In genomic region chr9:133888048-133888778, GRCh38 we compare ENCODE assay signal across 10 cellular contexts.
DNase-seq lines count a peak whose midpoint lies in the region; ATAC-seq and TF ChIP-seq lines count a peak whose summit lies in the region.
"Had no signal": no experiment of that assay in that cellular context is flagged by ENCODE, and none has a peak within 500 bp of the region (broad histone marks: within the 10 kb centered on the region; RNA-seq: fewer than 3 reads in every experiment).

No MANE protein-coding gene starts in this region.

- no peaks in the 10 kb centered on the region for H3K9me3 ChIP-seq in BLaER1
- no peaks in the 10 kb centered on the region for H3K9me3 ChIP-seq in RWPE2 (ENCODE audit: severe bottlenecking)
- H3K9me3 ChIP-seq: SJSA1 had no signal

- no peak for TF ChIP-seq CTCF in RWPE2 (IDR thresholded peaks at IDR 0.05; ENCODE audit: poor library complexity, severe bottlenecking)

- DNase-seq in NCI-H1092 (lab: John Stamatoyannopoulos, UW) (peak; percentile 64), RWPE2 (ENCODE audit: low spot score) (no peak), hepatic stellate cell (ENCODE audit: low spot score) (no peak), H4 (ENCODE audit: low spot score) (no peak)
- DNase-seq: NCI-H1694 treated with DMSO at 0.1 percent for 48 hours had no signal

- peak overlapping the region; percentile 45; the same call in 1 of the 2 replicates for H3K9ac ChIP-seq in BLaER1

- ATAC-seq in RWPE2 (ENCODE audit: low read depth) = peak; percentile 50
- ATAC-seq in activated CD4-positive, CD25-positive, alpha-beta regulatory T cell treated with anti-CD3 and anti-CD28 coated beads, Interleukin-2, amount 50 U/mL, for 24 hours = no peak
- no peak for ATAC-seq in GM21529 (IDR thresholded peaks at IDR 0.05; ENCODE audit: unreplicated experiment)

- no peak overlapping the region for H3K4me3 ChIP-seq in BLaER1
- H3K4me3 ChIP-seq in RWPE2 (ENCODE audit: severe bottlenecking) = no peak overlapping the region
- H3K4me3 ChIP-seq: SJSA1 had no signal

- H4K20me1 ChIP-seq in BLaER1 = peaks cover 75% of the 10 kb centered on the region

- H3K4me2 ChIP-seq in BLaER1 = peak overlapping the region; percentile 90

- no peaks in the 10 kb centered on the region for H3K27me3 ChIP-seq in BLaER1
- no peaks in the 10 kb centered on the region for H3K27me3 ChIP-seq in RWPE2 (ENCODE audit: insufficient read depth, poor library complexity, severe bottlenecking)
- no peaks in the 10 kb centered on the region for H3K27me3 ChIP-seq in layer of hippocampus (ENCODE audit: control insufficient read depth, insufficient read depth, low read length)
- H3K27me3 ChIP-seq: SJSA1 had no signal

- H3K36me3 ChIP-seq in BLaER1 = peaks cover 4% of the 10 kb centered on the region; the same call in 1 of the 2 replicates
- no peaks in the 10 kb centered on the region for H3K36me3 ChIP-seq in RWPE2 (ENCODE audit: low read depth)

- H3K4me1 ChIP-seq in BLaER1 (peaks cover 54% of the 10 kb centered on the region), RWPE2 (ENCODE audit: insufficient read depth, poor library complexity, severe bottlenecking) (peaks cover 42% of the 10 kb centered on the region)

- H3K27ac ChIP-seq in BLaER1 (peak overlapping the region; percentile 76), RWPE2 (ENCODE audit: poor library complexity, severe bottlenecking) (peak overlapping the region; percentile 100), layer of hippocampus (ENCODE audit: low read depth, low read length) (peak overlapping the region; percentile 52)
- H3K27ac ChIP-seq: SJSA1 had no signal
